In genomic region chr1:84303154-84303830, GRCh38 we compare ENCODE assay signal across 8 cellular contexts. TPM values are rescaled to one million over a fixed set of nuclear protein-coding genes. Genes with fewer than 3 reads are reported as not detected.
DNase-seq lines count a peak whose midpoint lies in the region; ATAC-seq, FAIRE-seq and TF ChIP-seq lines count a peak whose summit lies in the region.

No MANE protein-coding gene starts in this region.

- H3K4me2 ChIP-seq in endothelial cell of umbilical vein (ENCODE audit: insufficient read depth, low read length), result peak overlapping the region; percentile 98

- dilution Hi-C loops in endothelial cell of umbilical vein (cut with MboI; ENCODE audit: extremely low pct_ligation_motif_present, low sequenced_read_pairs), result no loop called here

- H3K9ac ChIP-seq in NT2/D1 (ENCODE audit: insufficient read length, low read depth) (peak overlapping the region; percentile 5), endothelial cell of umbilical vein (replicated peaks; ENCODE audit: extremely low read depth, insufficient read depth, low read length) (peak overlapping the region; percentile 78)

- intact Hi-C loops in endothelial cell of umbilical vein (cut with micrococcal nuclease) (loop anchor here (5.0 kb wide), 1 partner anchor 226 kb away; no protein-coding TSS in a partner anchor), psoas muscle (cut with DNase I) (loop anchor here (5.0 to 10.0 kb wide), 4 partner anchors 59 to 204 kb away; partner anchors contain the start of genes GNG5 (in 1 of the 2) and SPATA1 (in 1 of the 2))

- no peaks in the 10 kb centered on the region for H3K27me3 ChIP-seq in NT2/D1 (ENCODE audit: insufficient read depth, insufficient read length)
- no peaks in the 10 kb centered on the region for H3K27me3 ChIP-seq in endothelial cell of umbilical vein (ENCODE audit: control insufficient read depth in 2 of 2, insufficient read depth in 2 of 2, low read length in 2 of 2)
- H3K27me3 ChIP-seq in psoas muscle (ENCODE audit: insufficient read depth in 3 of 3, low read length in 2 of 3), result no peaks in the 10 kb centered on the region

- POLR2A ChIA-PET in endothelial cell of umbilical vein (lab: Charles Lee), result interaction anchor here (0.8 to 1.1 kb wide), 2 partner anchors 159 to 270 kb away, joined by 3 read pairs; partner anchors contain the start of gene PRKACB

- TF ChIP-seq POLR2A in endothelial cell of umbilical vein (IDR thresholded peaks at IDR 0.05; ENCODE audit: low read depth, low read length) (no peak), H54 (IDR thresholded peaks at IDR 0.05; ENCODE audit: low read depth, low read length) (no peak)

- 8 to 14% (median 11%) methylated on average over 4 of the region's 4 CpGs for WGBS in psoas muscle, 3 donors

- H4K20me1 ChIP-seq in endothelial cell of umbilical vein (replicated peaks; ENCODE audit: control insufficient read depth, extremely low read depth, insufficient read depth, low read length), result no peaks in the 10 kb centered on the region

- TF ChIP-seq CTCF in endothelial cell of umbilical vein (IDR thresholded peaks at IDR 0.05; ENCODE audit: extremely low read depth in 1 of 2, insufficient read depth in 1 of 2, low read depth in 1 of 2, low read length in 2 of 2), result no peak
- TF ChIP-seq CTCF in psoas muscle (IDR thresholded peaks at IDR 0.05), result no peak

- CTCF ChIA-PET in endothelial cell of umbilical vein (lab: Charles Lee), result interaction anchor here (0.8 to 3.3 kb wide), 11 partner anchors 9 to 450 kb away, joined by 3 to 20 read pairs (median 4); partner anchors contain the start of gene PRKACB

- BruUV-seq in endothelial cell of umbilical vein (replicated peaks; lab: Mats Ljungman, UMichigan), result TSS peak; percentile 54

- H3K27ac ChIP-seq in endothelial cell of umbilical vein (ENCODE audit: insufficient read depth, low read depth, low read length), result peak overlapping the region; percentile 91
- peak overlapping the region; percentile 95 for H3K27ac ChIP-seq in psoas muscle

- H3K4me3 ChIP-seq in NT2/D1 (ENCODE audit: insufficient read length, low read depth) (no peak overlapping the region), endothelial cell of umbilical vein (replicated peaks in 1 of 3; ENCODE audit: insufficient read depth in 1 of 3, low read depth in 1 of 3, low read length in 3 of 3) (peak overlapping the region; percentile 39 to 71 (median 70)), psoas muscle (peak overlapping the region; percentile 96)

- H3K36me3 ChIP-seq in NT2/D1 (ENCODE audit: insufficient read depth, insufficient read length, low read length) (no peaks in the 10 kb centered on the region), endothelial cell of umbilical vein (ENCODE audit: control insufficient read depth in 2 of 2, extremely low read depth in 1 of 2, insufficient read depth in 2 of 2, low read length in 2 of 2) (no peaks in the 10 kb centered on the region), psoas muscle (ENCODE audit: insufficient read depth in 1 of 2, low read depth in 1 of 2) (no peaks in the 10 kb centered on the region)

- H2AFZ ChIP-seq in endothelial cell of umbilical vein (ENCODE audit: low read depth, low read length), result peak overlapping the region; percentile 83

- no peaks in the 10 kb centered on the region for H3K79me2 ChIP-seq in endothelial cell of umbilical vein (ENCODE audit: control insufficient read depth, insufficient read depth, low read length)

- no peaks in the 10 kb centered on the region for H3K9me3 ChIP-seq in NT2/D1 (ENCODE audit: insufficient read depth, low read length)
- no peaks in the 10 kb centered on the region for H3K9me3 ChIP-seq in endothelial cell of umbilical vein (replicated peaks; ENCODE audit: control insufficient read depth, insufficient read depth, low read length)
- no peaks in the 10 kb centered on the region for H3K9me3 ChIP-seq in psoas muscle

- FAIRE-seq in endothelial cell of umbilical vein (lab: Jason Lieb, UNC), result peak; percentile 44
- no peak for FAIRE-seq in H54 (lab: Jason Lieb, UNC)

- peak; percentile 54 for DNase-seq in NCI-H2029 treated with DMSO at 0.1 percent for 48 hours (lab: John Stamatoyannopoulos, UW)
- DNase-seq in NCI-H2029 (lab: John Stamatoyannopoulos, UW), result no peak
- no peak for DNase-seq in NT2/D1 (ENCODE audit: low read depth, low spot score)
- no peak for DNase-seq in endothelial cell of umbilical vein (ENCODE audit: low read depth, low spot score)
- no peak for DNase-seq in psoas muscle
- no peak for DNase-seq in stimulated activated CD4-positive, alpha-beta T cell treated with anti-CD3 and anti-CD28 coated beads, Interleukin-12 subunit alpha, Interleukin-12 subunit beta, amount 100 ng/mL, for 4 hours
- no peak for DNase-seq in H54 (ENCODE audit: insufficient read length, low spot score)

- ATAC-seq in psoas muscle (no peak), HG02798 (IDR thresholded peaks at IDR 0.05; ENCODE audit: poor library complexity, unreplicated experiment) (no peak)

- H3K9me1 ChIP-seq in endothelial cell of umbilical vein (replicated peaks; ENCODE audit: control insufficient read depth, extremely low read depth, insufficient read depth, low read length), result no peaks in the 10 kb centered on the region

- H3K4me1 ChIP-seq in NT2/D1 (ENCODE audit: insufficient read depth, insufficient read length), result peaks cover 6% of the 10 kb centered on the region
- H3K4me1 ChIP-seq in endothelial cell of umbilical vein (ENCODE audit: control insufficient read depth, extremely low read depth, insufficient read depth, low read length), result peaks cover 45% of the 10 kb centered on the region
- peaks cover 31% of the 10 kb centered on the region for H3K4me1 ChIP-seq in psoas muscle

TF ChIP-seq in endothelial cell of umbilical vein, 7 proteins besides CTCF, POLR2A, EP300 and RAD21:
- TF ChIP-seq FOS (IDR thresholded peaks at IDR 0.05; ENCODE audit: borderline replicate concordance, insufficient read depth, low read length) (peak; percentile 37), MYC (IDR thresholded peaks at IDR 0.05; ENCODE audit: low read depth, low read length) (no peak)

RNA-seq across cellular contexts. Expression of gene SAMD13, which starts 1.8 kb away (rescaled TPM):
- total RNA-seq in endothelial cell of umbilical vein (3.9 and 4.8 TPM in 2 replicates), psoas muscle (1 to 10 TPM in 2 of 4 donors, under 1 TPM in 2; 0.65 to 3.2 (median 1.3) TPM)
- polyA plus RNA-seq in endothelial cell of umbilical vein (0.65 and 1.2 TPM in 2 replicates), psoas muscle (1 to 10 TPM in 2 of 3 donors, under 1 TPM in 1; 0.53 to 6.8 (median 5.5) TPM)
- 1.3 TPM in 2 replicates for polyA plus RNA-seq in endothelial cell of umbilical vein (2011; cell fraction: cytosol; rRNA removed)
- polyA plus RNA-seq in endothelial cell of umbilical vein (2011; cell fraction: nucleus; rRNA removed), result 0.74 TPM in 2 replicates
- 2.1 and 2.4 TPM in 2 replicates for polyA plus RNA-seq in endothelial cell of umbilical vein (2012)
- polyA minus RNA-seq in endothelial cell of umbilical vein, result 0.75 and 1.5 TPM in 2 replicates
- not detected for polyA minus RNA-seq in endothelial cell of umbilical vein (2011; cell fraction: cytosol; rRNA and poly(A)+ RNA removed)
- 1.2 and 2.1 TPM in 2 replicates for polyA minus RNA-seq in endothelial cell of umbilical vein (2011; cell fraction: nucleus; rRNA and poly(A)+ RNA removed)
